ENCODE assay signal across 8 cellular contexts in the genomic region with DNA sequence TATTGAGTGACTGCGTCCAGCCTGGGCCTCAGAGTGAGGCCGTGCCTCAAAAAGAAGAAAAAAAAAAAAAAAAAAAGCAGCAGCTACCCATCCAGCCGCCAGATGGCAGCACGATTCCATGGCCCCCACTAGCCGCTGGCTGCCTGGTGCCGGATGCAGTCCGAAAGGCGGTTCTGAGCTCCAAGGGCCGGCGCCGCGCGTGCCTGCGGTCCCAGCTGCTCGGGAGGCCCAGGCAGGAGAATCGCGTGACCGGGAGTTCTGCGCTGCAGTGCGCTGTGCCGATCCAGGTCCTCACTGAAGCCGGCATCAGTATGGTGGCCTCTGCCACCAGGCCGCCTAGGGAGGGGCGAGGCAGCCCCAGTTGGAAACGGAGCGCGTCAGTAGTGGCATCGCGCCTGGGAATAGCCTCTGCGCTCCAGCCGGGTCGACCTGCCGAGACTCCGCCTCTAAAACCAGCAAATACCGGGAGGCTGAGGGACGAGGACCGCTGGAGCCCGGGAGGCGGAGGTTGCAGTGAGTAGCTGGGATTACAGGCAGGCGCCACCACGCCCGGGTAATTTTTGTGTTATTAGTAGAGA. TPM values are rescaled to one million over a fixed set of nuclear protein-coding genes. Genes with fewer than 3 reads are reported as not detected.
DNase-seq lines count a peak whose midpoint lies in the region; ATAC-seq, FAIRE-seq and TF ChIP-seq lines count a peak whose summit lies in the region.

No MANE protein-coding gene starts in this region.

- peak overlapping the region in 2 of 6 donors; percentile 12 to 24 for H3K27ac Mint-ChIP-seq in immature natural killer cell

- peak; percentile 49 to 77 (median 62) for DNase-seq in NCI-H1417 (lab: John Stamatoyannopoulos, UW)
- DNase-seq in NCI-H1417 treated with DMSO at 0.1 percent for 48 hours (lab: John Stamatoyannopoulos, UW): no peak
- DNase-seq in NCI-H2029 treated with DMSO at 0.1 percent for 48 hours (lab: John Stamatoyannopoulos, UW): peak; percentile 41
- DNase-seq in bronchial epithelial cell (ENCODE audit: low read depth): peak; percentile 40
- DNase-seq in immature natural killer cell: peak; percentile 73 to 80 (median 77)
- peak; percentile 65 for DNase-seq in smooth muscle cell (lab: John Stamatoyannopoulos, UW; ENCODE audit: unreplicated experiment)

- no peaks in the 10 kb centered on the region for H3K9me3 Mint-ChIP-seq in immature natural killer cell

- H3K4me1 ChIP-seq in smooth muscle cell (ENCODE audit: low read depth): no peaks in the 10 kb centered on the region

- peaks cover 0 to 5% of the 10 kb centered on the region in 2 donors for H3K4me1 Mint-ChIP-seq in immature natural killer cell

- H3K36me3 Mint-ChIP-seq in immature natural killer cell: no peaks in the 10 kb centered on the region

- H3F3A ChIP-seq in smooth muscle cell (ENCODE audit: low read depth): peaks cover 16% of the 10 kb centered on the region

- no peaks in the 10 kb centered on the region for H4K20me1 ChIP-seq in smooth muscle cell (ENCODE audit: low read depth)

- peaks cover 0 to 9% (median 3%) of the 10 kb centered on the region in 3 donors for H3K27me3 Mint-ChIP-seq in immature natural killer cell (ENCODE audit: low read depth in 3 of 3)

- TF ChIP-seq CTCF in WI38 (IDR thresholded peaks at IDR 0.05; ENCODE audit: low read depth, low read length): peak; percentile 79
- peak; percentile 93 for TF ChIP-seq CTCF in bronchial epithelial cell (IDR thresholded peaks at IDR 0.05; ENCODE audit: insufficient read depth, low read length, severe bottlenecking)
- TF ChIP-seq CTCF in smooth muscle cell (IDR thresholded peaks at IDR 0.05; ENCODE audit: borderline replicate concordance, insufficient read depth, poor library complexity, severe bottlenecking): peak; percentile 79

- ATAC-seq in GM21786 (IDR thresholded peaks at IDR 0.05; ENCODE audit: unreplicated experiment): no peak

- H3K4me3 ChIP-seq in WI38 (ENCODE audit: low read depth, low read length): peak overlapping the region; percentile 40
- H3K4me3 ChIP-seq in bronchial epithelial cell (ENCODE audit: low read depth, low read length): peak overlapping the region; percentile 30
- peak overlapping the region; percentile 50 for H3K4me3 ChIP-seq in smooth muscle cell

- no peak overlapping the region for H2AFZ ChIP-seq in smooth muscle cell (ENCODE audit: low read depth)

- WGBS in smooth muscle cell (ENCODE audit: low lambda C conversion rate): 20% methylated on average over 42 of the region's 42 CpGs

- peak overlapping the region; percentile 91 for H3K4me2 ChIP-seq in smooth muscle cell

- peak overlapping the region; percentile 74 to 81 (median 75) for H3K4me3 Mint-ChIP-seq in immature natural killer cell

- no peaks in the 10 kb centered on the region for H3K9me3 ChIP-seq in smooth muscle cell (replicated peaks; ENCODE audit: low read depth)

- H3K27me3 ChIP-seq in bronchial epithelial cell (ENCODE audit: control insufficient read depth, insufficient read depth, low read length) (no peaks in the 10 kb centered on the region), smooth muscle cell (ENCODE audit: low read depth) (no peaks in the 10 kb centered on the region)

- no peak overlapping the region for H3K27ac ChIP-seq in smooth muscle cell (ENCODE audit: low read depth)

- FAIRE-seq in bronchial epithelial cell (lab: Jason Lieb, UNC): no peak

- no peaks in the 10 kb centered on the region for H3K79me2 ChIP-seq in smooth muscle cell (ENCODE audit: low read depth)

- H3K36me3 ChIP-seq in bronchial epithelial cell (ENCODE audit: control insufficient read depth, insufficient read depth, low read length): no peaks in the 10 kb centered on the region
- H3K36me3 ChIP-seq in smooth muscle cell (ENCODE audit: low read depth): no peaks in the 10 kb centered on the region

- peak overlapping the region; percentile 3 for H3K9ac ChIP-seq in smooth muscle cell (ENCODE audit: low read depth)

RNA-seq across cellular contexts. Expression of a gene that starts 19.3 kb away (rescaled TPM):
- 0.26 and 0.53 TPM in 2 replicates for total RNA-seq in bronchial epithelial cell
- polyA plus RNA-seq in immature natural killer cell: under 1 TPM in 1 of 3 donors, not detected in 2; 0.48 TPM
- total RNA-seq in smooth muscle cell: 30.9 and 32.8 TPM in 2 replicates
- 70.9 and 89.8 TPM in 2 replicates for polyA plus RNA-seq in smooth muscle cell

RNA-seq across cellular contexts. Expression of a gene that starts 24.3 kb away (rescaled TPM):
- total RNA-seq in bronchial epithelial cell (7.8 and 15.5 TPM in 2 replicates), smooth muscle cell (11.8 and 12.5 TPM in 2 replicates)
- polyA plus RNA-seq in immature natural killer cell (10 to 100 TPM in 1 of 3 donors, 1 to 10 TPM in 2; 2.0 to 16.8 (median 6.7) TPM), smooth muscle cell (12.1 and 14.3 TPM in 2 replicates)

Comparison
In these comparisons a context has a peak if more than half of its experiments do, and no peak if none do; other contexts are left out.
1. RNA of a gene that starts 19.3 kb away (total RNA-seq): 30.9 to 32.8 TPM in smooth muscle cell; 0.26 to 0.53 TPM in bronchial epithelial cell; every median in the first group is over 10 times any median in the second.
2. Peak in every context shown above with its lines, with median percentiles within 50 percentile points of each other: H3K4me3 ChIP-seq and CTCF ChIP-seq.